Comparison of ENCODE assay signal across 25 cellular contexts in the genomic region with DNA sequence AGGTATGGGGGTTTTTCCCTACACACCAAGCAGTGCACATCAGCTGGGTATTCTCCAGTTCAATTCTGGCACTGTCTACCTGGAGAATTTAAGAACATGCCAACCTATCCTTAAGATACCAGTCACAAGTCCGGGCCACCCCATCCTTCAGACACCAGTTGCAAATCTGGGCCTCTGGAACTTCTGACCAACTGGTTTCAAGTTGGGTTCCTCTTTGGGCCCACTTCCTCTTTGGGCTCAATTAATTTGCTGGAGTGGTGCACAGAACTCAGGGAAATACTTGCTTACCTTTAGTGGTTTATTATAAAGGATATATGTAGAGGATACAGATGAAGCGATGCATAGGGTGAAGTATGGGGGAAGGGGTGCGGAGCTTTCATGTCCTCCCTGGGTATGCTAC.
"Had no signal": no experiment of that assay in that cellular context is flagged by ENCODE, and none has a peak within 500 bp of the region (broad histone marks: within the 10 kb centered on the region; RNA-seq: fewer than 3 reads in every experiment).

No MANE protein-coding gene starts in this region.

- H3K27me3 ChIP-seq: esophagus muscularis mucosa, foreskin keratinocyte, heart left ventricle, pancreas, right atrium auricular region, tibial nerve had no signal

- H3K27ac ChIP-seq: esophagus muscularis mucosa, foreskin keratinocyte, heart left ventricle, pancreas, right atrium auricular region, tibial nerve had no signal

- FAIRE-seq: bronchial epithelial cell, pancreas had no signal

- H3K4me1 ChIP-seq: esophagus muscularis mucosa, pancreas, tibial nerve had no signal

- H3K4me3 ChIP-seq: esophagus muscularis mucosa, heart left ventricle, pancreas, right atrium auricular region, smooth muscle cell, tibial nerve had no signal

- H3K36me3 ChIP-seq: esophagus muscularis mucosa, heart left ventricle, pancreas, right atrium auricular region, tibial nerve had no signal

- H3K4me2 ChIP-seq: smooth muscle cell had no signal

- ATAC-seq: foreskin keratinocyte; heart left ventricle; naive thymus-derived CD8-positive, alpha-beta T cell; pancreas had no signal

- H3K9me3 ChIP-seq: pancreas had no signal

- DNase-seq: activated CD4-positive, alpha-beta memory T cell treated with anti-CD3 and anti-CD28 coated beads, Interleukin-2, amount 10 ng/mL, durations not matched to agents 7 days and 5 days; activated CD4-positive, alpha-beta T cell treated with anti-CD3 and anti-CD28 coated beads, Interleukin-2, amount 10 ng/mL, durations not matched to agents 24 days and 14 days; activated CD4-positive, CD25-positive, alpha-beta regulatory T cell treated with anti-CD3 and anti-CD28 coated beads, Interleukin-2, amount 50 U/mL, for 72 hours; activated CD8-positive, alpha-beta memory T cell treated with anti-CD3 and anti-CD28 coated beads, Interleukin-2, amount 50 U/mL, for 48 hours; activated gamma-delta T cell; activated naive CD4-positive, alpha-beta T cell treated with anti-CD3 and anti-CD28 coated beads, Interleukin-2, amount 50 U/mL, for 16 hours; activated T-cell treated with anti-CD3 and anti-CD28 coated beads, Interleukin-2, amount 50 U/mL, for 24 hours; foreskin keratinocyte; heart left ventricle; hypothalamus; immature natural killer cell; mesenchymal stem cell; naive thymus-derived CD8-positive, alpha-beta T cell; nucleus accumbens; pancreas; stimulated activated CD4-positive, alpha-beta T cell treated with anti-CD3 and anti-CD28 coated beads, Interleukin-1b, Interleukin-23, amount 100 ng/mL, for 48 hours; stimulated activated CD4-positive, alpha-beta T cell treated with anti-CD3 and anti-CD28 coated beads, Interleukin-4, amount 100 ng/mL, for 4 hours; stimulated activated CD8-positive, alpha-beta memory T cell treated with anti-CD3 and anti-CD28 coated beads, Interleukin-4, amount 100 ng/mL, for 48 hours; stimulated activated naive CD4-positive, alpha-beta T cell; T1000 had no signal
